Comparison of ENCODE assay signal across 8 cellular contexts in the genomic region with DNA sequence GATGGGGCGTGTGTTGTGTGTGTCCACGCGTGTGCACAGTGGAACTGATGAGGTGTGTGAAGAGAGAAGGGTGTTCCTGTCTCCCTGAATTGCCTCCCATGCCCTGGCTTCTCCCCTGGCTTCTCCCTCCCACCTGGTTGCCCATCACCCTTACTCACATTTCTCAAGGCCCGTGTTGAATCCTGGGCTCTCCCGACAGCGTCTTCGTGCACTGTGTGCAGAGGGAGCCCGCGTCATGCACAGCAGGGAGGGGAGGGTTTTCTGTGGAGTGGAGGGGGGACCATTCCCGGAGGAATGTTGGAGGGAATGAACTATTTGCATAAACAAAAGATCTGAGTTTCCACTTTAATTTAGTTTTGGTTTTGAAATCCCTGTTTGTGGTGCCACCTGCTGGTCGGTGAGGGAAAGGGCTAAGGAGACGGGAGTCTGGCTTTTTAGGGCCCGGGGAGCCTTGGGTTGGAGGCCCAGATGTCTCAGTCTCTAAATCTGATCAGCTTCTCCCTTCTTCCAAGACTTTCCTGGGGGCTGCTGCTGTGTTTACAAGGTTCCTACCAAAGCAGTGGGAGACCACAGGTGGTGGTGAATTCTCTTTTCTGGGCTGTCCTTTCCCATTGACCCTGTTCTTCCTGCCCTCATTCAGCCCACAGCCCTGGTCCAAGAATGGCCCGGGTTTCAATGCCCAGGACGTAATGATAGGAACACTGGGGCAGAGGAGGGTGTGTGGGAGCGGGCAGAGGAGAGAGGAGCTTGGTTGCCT. TPM values are rescaled to one million over a fixed set of nuclear protein-coding genes. Genes with fewer than 3 reads are reported as not detected.
A peak's percentile ranks its signal among the peaks of the same experiment; 100 is the strongest.
DNase-seq lines count a peak whose midpoint lies in the region; ATAC-seq and TF ChIP-seq lines count a peak whose summit lies in the region.

A gene (minus strand): TSS at position 217 of the 757 bp plus-strand sequence. CDS start 57 bp downstream, at position 160.

- ATAC-seq in HG03342 (IDR thresholded peaks at IDR 0.05; ENCODE audit: unreplicated experiment): peak; percentile 49
- ATAC-seq in foreskin keratinocyte: peak; percentile 65
- no peak for ATAC-seq in HG02678 (IDR thresholded peaks at IDR 0.05; ENCODE audit: unreplicated experiment)

- peak within 1 kb of the TSS; percentile 97 for H2AFZ ChIP-seq in neural progenitor cell (replicated peaks)

- TF ChIP-seq CTCF in foreskin keratinocyte (conservative IDR thresholded peaks at IDR 0.05) (peak; percentile 89), neural progenitor cell (IDR thresholded peaks at IDR 0.05) (peak; percentile 88)

- peaks cover 0 to 1% (median 0%) of the 10 kb centered on the region in 8 donors for H3K9me3 Mint-ChIP-seq in CD4-positive, alpha-beta memory T cell
- no peaks in the 10 kb centered on the region for H3K9me3 Mint-ChIP-seq in neural progenitor cell

- H3K4me3 ChIP-seq in CD4-positive, alpha-beta memory T cell (ENCODE audit: low read length in 2 of 2): peak within 1 kb of the TSS in 1 of 2 donors; percentile 56
- H3K4me3 ChIP-seq in neural progenitor cell (no peak within 1 kb of the TSS), subcutaneous abdominal adipose tissue (ENCODE audit: low read depth in 1 of 5, low read length in 5 of 5) (peak within 1 kb of the TSS; percentile 67 to 80 (median 73))

- intact Hi-C loops in CD4-positive, alpha-beta memory T cell (cut with micrococcal nuclease): loop anchor here (1.0 to 5.0 kb wide), 4 partner anchors 75 to 223 kb away; a partner anchor contains a TSS

- H3K27me3 Mint-ChIP-seq in CD4-positive, alpha-beta memory T cell: no peaks in the 10 kb centered on the region
- H3K27me3 Mint-ChIP-seq in neural progenitor cell (ENCODE audit: insufficient read depth, low read depth): no peaks in the 10 kb centered on the region

- peak within 1 kb of the TSS; percentile 44 for H3K27ac ChIP-seq in CD4-positive, alpha-beta memory T cell (ENCODE audit: low read depth, low read length)
- H3K27ac ChIP-seq in foreskin keratinocyte: no peak within 1 kb of the TSS
- H3K27ac ChIP-seq in neural progenitor cell: no peak within 1 kb of the TSS
- peak within 1 kb of the TSS; percentile 88 for H3K27ac ChIP-seq in subcutaneous abdominal adipose tissue (ENCODE audit: low read depth, low read length)

- DNase-seq in CD4-positive, alpha-beta memory T cell: peak; percentile 60 to 71 (median 63)
- DNase-seq in RKO (ENCODE audit: low spot score): peak; percentile 70
- DNase-seq in activated gamma-delta T cell treated with anti-CD3 and anti-CD28 coated beads, Interleukin-2, amount 50 U/mL, for 16 hours (ENCODE audit: low read depth): peak; percentile 57
- peak in 1 of 2 donors; percentile 39 for DNase-seq in foreskin keratinocyte
- peak; percentile 69 for DNase-seq in neural progenitor cell (ENCODE audit: low spot score)

- H3K27me3 ChIP-seq in CD4-positive, alpha-beta memory T cell (ENCODE audit: insufficient read depth, low read length): no peaks in the 10 kb centered on the region
- no peaks in the 10 kb centered on the region for H3K27me3 ChIP-seq in foreskin keratinocyte
- no peaks in the 10 kb centered on the region for H3K27me3 ChIP-seq in neural progenitor cell
- peaks cover 0 to 6% (median 0%) of the 10 kb centered on the region in 5 donors for H3K27me3 ChIP-seq in subcutaneous abdominal adipose tissue (ENCODE audit: control insufficient read depth in 5 of 5, insufficient read depth in 4 of 5, low read length in 5 of 5)

- H3K9ac ChIP-seq in neural progenitor cell: no peak within 1 kb of the TSS
- H3K9ac ChIP-seq in subcutaneous abdominal adipose tissue (ENCODE audit: low read length in 5 of 5): peak within 1 kb of the TSS; percentile 29 to 73 (median 62)

- H3K4me3 Mint-ChIP-seq in CD4-positive, alpha-beta memory T cell: peak within 1 kb of the TSS; percentile 70 to 90 (median 86)
- peak within 1 kb of the TSS; percentile 76 for H3K4me3 Mint-ChIP-seq in neural progenitor cell

- H3K4me2 ChIP-seq in neural progenitor cell: peak within 1 kb of the TSS; percentile 57

- no peaks in the 10 kb centered on the region for H3K9me3 ChIP-seq in CD4-positive, alpha-beta memory T cell (ENCODE audit: control insufficient read depth in 1 of 2, low read length in 2 of 2)
- H3K9me3 ChIP-seq in neural progenitor cell (ENCODE audit: low read depth) (no peaks in the 10 kb centered on the region), subcutaneous abdominal adipose tissue (ENCODE audit: control insufficient read depth in 5 of 5, low read length in 5 of 5) (no peaks in the 10 kb centered on the region)

- POLR2A ChIA-PET in CD4-positive, alpha-beta memory T cell (lab: Charles Lee; ENCODE audit: partially characterized antibody): interaction anchor here (1.0 to 2.3 kb wide), 3 partner anchors 16 to 219 kb away, joined by 3 to 7 read pairs (median 6); a partner anchor contains a TSS

- CTCF ChIA-PET in CD4-positive, alpha-beta memory T cell (lab: Charles Lee; ENCODE audit: partially characterized antibody): interaction anchor here (0.8 to 2.7 kb wide), 12 partner anchors 10 to 223 kb away, joined by 3 to 26 read pairs (median 3); a partner anchor contains a TSS

- H3K4me1 ChIP-seq in CD4-positive, alpha-beta memory T cell (ENCODE audit: insufficient read depth, low read length): peaks cover 15% of the 10 kb centered on the region
- H3K4me1 ChIP-seq in foreskin keratinocyte: no peaks in the 10 kb centered on the region
- H3K4me1 ChIP-seq in neural progenitor cell: peaks cover 13% of the 10 kb centered on the region
- H3K4me1 ChIP-seq in subcutaneous abdominal adipose tissue (ENCODE audit: control insufficient read depth in 5 of 5, insufficient read depth in 5 of 5, low read length in 5 of 5): peaks cover 5 to 41% (median 32%) of the 10 kb centered on the region in 5 donors

- no peaks in the 10 kb centered on the region for H3K79me2 ChIP-seq in neural progenitor cell (ENCODE audit: low read depth)

- no peaks in the 10 kb centered on the region for H4K20me1 ChIP-seq in neural progenitor cell (ENCODE audit: low read depth)

- peaks cover 0 to 3% of the 10 kb centered on the region in 2 donors for H3K36me3 Mint-ChIP-seq in CD4-positive, alpha-beta memory T cell
- H3K36me3 Mint-ChIP-seq in neural progenitor cell: no peaks in the 10 kb centered on the region

- H3K4me1 Mint-ChIP-seq in CD4-positive, alpha-beta memory T cell: peaks cover 6 to 12% (median 8%) of the 10 kb centered on the region in 4 donors
- H3K4me1 Mint-ChIP-seq in neural progenitor cell: peaks cover 18% of the 10 kb centered on the region

- H3K27ac Mint-ChIP-seq in CD4-positive, alpha-beta memory T cell: peak within 1 kb of the TSS in 5 of 7 donors; percentile 57 to 89 (median 84)
- peak within 1 kb of the TSS; percentile 63 for H3K27ac Mint-ChIP-seq in neural progenitor cell

- no peaks in the 10 kb centered on the region for H3F3A ChIP-seq in neural progenitor cell (ENCODE audit: low read depth)

- H3K36me3 ChIP-seq in CD4-positive, alpha-beta memory T cell (ENCODE audit: insufficient read depth, low read length): no peaks in the 10 kb centered on the region
- H3K36me3 ChIP-seq in neural progenitor cell (no peaks in the 10 kb centered on the region), subcutaneous abdominal adipose tissue (ENCODE audit: control insufficient read depth in 5 of 5, insufficient read depth in 5 of 5, low read length in 5 of 5) (peaks cover 0 to 19% (median 15%) of the 10 kb centered on the region in 5 donors)

RNA-seq across cellular contexts. Expression of the gene that starts here (rescaled TPM):
- total RNA-seq in CD4-positive, alpha-beta memory T cell: 1 to 10 TPM in 1 of 2 experiments, under 1 TPM in 1; 0.86 to 2.3 TPM
- polyA plus RNA-seq in CD4-positive, alpha-beta memory T cell: under 1 TPM; 0.44 to 0.53 TPM
- 6.1 and 7.8 TPM in 2 replicates for total RNA-seq in foreskin keratinocyte
- 7.0 and 8.9 TPM in 2 replicates for polyA plus RNA-seq in foreskin keratinocyte
- total RNA-seq in neural progenitor cell (ENCODE audit: low replicate concordance): 3.3 and 8.8 TPM in 2 replicates

Comparison
In these comparisons a context has a peak if more than half of its experiments do, and no peak if none do; other contexts are left out.
1. H3K27ac ChIP-seq: peak in CD4-positive, alpha-beta memory T cell (single experiment) and subcutaneous abdominal adipose tissue (single experiment); none in foreskin keratinocyte (single experiment) and neural progenitor cell (single experiment).